Comparison of ENCODE assay signal across 13 cellular contexts in the genomic region with DNA sequence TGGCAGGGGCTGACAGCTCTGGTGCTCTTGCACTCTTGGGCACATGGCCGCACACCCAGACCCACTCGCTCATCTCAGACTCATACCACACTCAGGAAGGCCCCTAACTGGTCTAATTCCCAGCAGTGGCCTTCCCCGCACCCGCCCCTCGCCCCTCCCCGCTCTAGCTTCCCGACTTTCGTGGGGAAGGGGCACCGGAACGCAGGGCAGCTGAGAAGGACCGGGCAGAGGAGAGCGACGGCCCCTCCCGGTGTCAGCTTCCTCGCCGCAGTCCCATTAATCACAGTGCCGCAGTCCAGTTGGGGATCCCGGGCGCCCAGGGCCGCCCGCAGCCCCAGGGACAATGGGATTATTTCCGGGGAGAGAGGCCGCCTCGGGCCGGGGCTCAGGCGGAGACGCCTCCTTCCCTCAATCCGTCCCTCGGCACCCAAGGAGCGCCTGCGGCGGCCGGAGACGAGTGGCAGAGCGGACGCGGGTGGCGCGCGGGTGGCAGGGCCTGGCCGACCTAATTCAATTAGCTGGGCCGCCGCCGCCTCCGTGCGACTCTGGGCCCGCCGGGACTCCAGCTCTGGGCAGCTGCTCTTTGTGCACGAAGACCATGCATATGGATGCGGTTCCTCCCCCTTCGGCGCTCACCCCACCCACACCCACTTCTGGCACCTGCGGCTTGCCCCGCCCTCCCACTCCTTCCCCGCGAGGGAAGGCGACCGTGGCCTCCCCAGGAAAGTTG. TPM values are rescaled to one million over a fixed set of nuclear protein-coding genes. Genes with fewer than 3 reads are reported as not detected.
A peak's percentile ranks its signal among the peaks of the same experiment; 100 is the strongest.
DNase-seq lines count a peak whose midpoint lies in the region; ATAC-seq and TF ChIP-seq lines count a peak whose summit lies in the region.
"Had no signal": no experiment of that assay in that cellular context is flagged by ENCODE, and none has a peak within 500 bp of the region (broad histone marks: within the 10 kb centered on the region; RNA-seq: fewer than 3 reads in every experiment).

No MANE protein-coding gene starts in this region.

- POLR2A ChIA-PET in activated CD4-positive, alpha-beta T cell treated with anti-CD3 and anti-CD28 coated beads, Interleukin-2, amount 10 ng/mL, durations not matched to agents 7 days and 5 days (lab: Charles Lee) = no interaction called here

- H2BK5ac ChIP-seq in mesendoderm (ENCODE audit: low read length) = no peak overlapping the region

- H3K27ac ChIP-seq in VCaP (peak overlapping the region; percentile 64; the same call in 1 of the 2 replicates), stomach (no peak overlapping the region), mesendoderm (ENCODE audit: low read depth, low read length) (no peak overlapping the region)
- H3K27ac ChIP-seq: SJSA1 had no signal

- peaks cover 3% of the 10 kb centered on the region for H3K36me3 Mint-ChIP-seq in activated CD4-positive, alpha-beta T cell treated with anti-CD3 and anti-CD28 coated beads, Interleukin-2, amount 10 ng/mL, durations not matched to agents 24 days and 14 days (ENCODE audit: low read depth)
- H3K36me3 Mint-ChIP-seq in activated CD4-positive, alpha-beta T cell treated with anti-CD3 and anti-CD28 coated beads, Interleukin-2, amount 10 ng/mL, durations not matched to agents 7 days and 5 days (ENCODE audit: low read depth) = no peaks in the 10 kb centered on the region

- H3K4me1 ChIP-seq in stomach (peaks cover 18 to 35% (median 32%) of the 10 kb centered on the region in 4 donors), mesendoderm (ENCODE audit: control insufficient read depth, low read depth, low read length) (no peaks in the 10 kb centered on the region)

- no peaks in the 10 kb centered on the region for H3K9me3 Mint-ChIP-seq in activated CD4-positive, alpha-beta T cell treated with anti-CD3 and anti-CD28 coated beads, Interleukin-2, amount 10 ng/mL, durations not matched to agents 24 days and 14 days
- no peaks in the 10 kb centered on the region for H3K9me3 Mint-ChIP-seq in activated CD4-positive, alpha-beta T cell treated with anti-CD3 and anti-CD28 coated beads, Interleukin-2, amount 10 ng/mL, durations not matched to agents 7 days and 5 days

- CTCF ChIA-PET in activated CD4-positive, alpha-beta T cell treated with anti-CD3 and anti-CD28 coated beads, Interleukin-2, amount 10 ng/mL, durations not matched to agents 7 days and 5 days (lab: Charles Lee) = interaction anchor here (1.9 to 2.5 kb wide), 2 partner anchors 19 to 27 kb away, joined by 7 to 14 read pairs; no protein-coding TSS in a partner anchor

- H3K4me2 ChIP-seq in mesendoderm (ENCODE audit: low read length) = no peak overlapping the region

- H2BK15ac ChIP-seq in mesendoderm (replicated peaks; ENCODE audit: low read depth) = no peak overlapping the region

- no peak for DNase-seq in activated CD4-positive, alpha-beta T cell treated with anti-CD3 and anti-CD28 coated beads, Interleukin-2, amount 10 ng/mL, durations not matched to agents 24 days and 14 days
- DNase-seq in activated CD4-positive, alpha-beta T cell treated with anti-CD3 and anti-CD28 coated beads, Interleukin-2, amount 10 ng/mL, durations not matched to agents 7 days and 5 days = no peak
- DNase-seq in iPS-NIHi11 (ENCODE audit: low spot score) = peak; percentile 56
- DNase-seq in stomach = peak; percentile 35
- no peak for DNase-seq in 8988T
- no peak for DNase-seq in mesendoderm
- DNase-seq: C1 segment of cervical spinal cord, erythroblast, midbrain had no signal

- WGBS in stomach, 5 donors = 1 to 4% (median 2%) methylated on average over 18 to 58 of the region's 58 CpGs
- no CpG with 5 or more reads among the region's 58 CpGs for WGBS in mesendoderm (ENCODE audit: extremely low coverage, insufficient coverage, low lambda C conversion rate)

- no peak for TF ChIP-seq POLR2A in stomach (IDR thresholded peaks at IDR 0.05)

- H3K79me2 ChIP-seq in mesendoderm (ENCODE audit: control insufficient read depth, insufficient read depth, low read length) = no peaks in the 10 kb centered on the region

- no peaks in the 10 kb centered on the region for H3K79me1 ChIP-seq in mesendoderm (ENCODE audit: low read length)

- TF ChIP-seq CTCF in VCaP (conservative IDR thresholded peaks at IDR 0.05) = no peak
- TF ChIP-seq CTCF in stomach (IDR thresholded peaks at IDR 0.05) = no peak

- no peak overlapping the region for H4K5ac ChIP-seq in mesendoderm (ENCODE audit: low read length)

- no peak overlapping the region for H3K27ac Mint-ChIP-seq in activated CD4-positive, alpha-beta T cell treated with anti-CD3 and anti-CD28 coated beads, Interleukin-2, amount 10 ng/mL, durations not matched to agents 24 days and 14 days
- H3K27ac Mint-ChIP-seq in activated CD4-positive, alpha-beta T cell treated with anti-CD3 and anti-CD28 coated beads, Interleukin-2, amount 10 ng/mL, durations not matched to agents 7 days and 5 days = no peak overlapping the region

- no peak for ATAC-seq in GM18870 (IDR thresholded peaks at IDR 0.05; ENCODE audit: unreplicated experiment)

- H3K18ac ChIP-seq in mesendoderm (ENCODE audit: low read length) = no peak overlapping the region

- no peak overlapping the region for H2BK120ac ChIP-seq in mesendoderm (ENCODE audit: low read depth, low read length)

- H3K4ac ChIP-seq in mesendoderm (ENCODE audit: low read depth, low read length) = no peak overlapping the region

- H3K27me3 Mint-ChIP-seq in activated CD4-positive, alpha-beta T cell treated with anti-CD3 and anti-CD28 coated beads, Interleukin-2, amount 10 ng/mL, durations not matched to agents 24 days and 14 days = peaks cover 79% of the 10 kb centered on the region
- peaks cover 85% of the 10 kb centered on the region for H3K27me3 Mint-ChIP-seq in activated CD4-positive, alpha-beta T cell treated with anti-CD3 and anti-CD28 coated beads, Interleukin-2, amount 10 ng/mL, durations not matched to agents 7 days and 5 days

- H3K23ac ChIP-seq in mesendoderm (ENCODE audit: low read length) = no peak overlapping the region

- H3K9me3 ChIP-seq in stomach = no peaks in the 10 kb centered on the region

- no peaks in the 10 kb centered on the region for H3K36me3 ChIP-seq in stomach
- no peaks in the 10 kb centered on the region for H3K36me3 ChIP-seq in mesendoderm (ENCODE audit: control insufficient read depth, insufficient read depth, low read length)
- H3K36me3 ChIP-seq: SJSA1 had no signal

- peak overlapping the region; percentile 20 for H3K4me3 Mint-ChIP-seq in activated CD4-positive, alpha-beta T cell treated with anti-CD3 and anti-CD28 coated beads, Interleukin-2, amount 10 ng/mL, durations not matched to agents 24 days and 14 days
- H3K4me3 Mint-ChIP-seq in activated CD4-positive, alpha-beta T cell treated with anti-CD3 and anti-CD28 coated beads, Interleukin-2, amount 10 ng/mL, durations not matched to agents 7 days and 5 days = no peak overlapping the region

- H2AK5ac ChIP-seq in mesendoderm (ENCODE audit: low read length) = no peak overlapping the region

- H3K9ac ChIP-seq in mesendoderm (ENCODE audit: low read length) = no peak overlapping the region

- H3K27me3 ChIP-seq in stomach = peaks cover 17 to 100% (median 72%) of the 10 kb centered on the region in 3 donors
- H3K27me3 ChIP-seq in mesendoderm (ENCODE audit: insufficient read depth, low read length, poor library complexity) = peaks cover 87% of the 10 kb centered on the region

- H3K4me1 Mint-ChIP-seq in activated CD4-positive, alpha-beta T cell treated with anti-CD3 and anti-CD28 coated beads, Interleukin-2, amount 10 ng/mL, durations not matched to agents 24 days and 14 days = peaks cover 18% of the 10 kb centered on the region
- peaks cover 25% of the 10 kb centered on the region for H3K4me1 Mint-ChIP-seq in activated CD4-positive, alpha-beta T cell treated with anti-CD3 and anti-CD28 coated beads, Interleukin-2, amount 10 ng/mL, durations not matched to agents 7 days and 5 days

- no peak overlapping the region for H3K56ac ChIP-seq in mesendoderm (ENCODE audit: low read length)

- intact Hi-C loops in activated CD4-positive, alpha-beta T cell treated with anti-CD3 and anti-CD28 coated beads, Interleukin-2, amount 10 ng/mL, durations not matched to agents 24 days and 14 days (cut with micrococcal nuclease) = no loop called here
- intact Hi-C loops in stomach (cut with DNase I; ENCODE audit: low total_unique reads) = no loop called here

- H4K8ac ChIP-seq in mesendoderm (ENCODE audit: low read depth, low read length) = no peak overlapping the region

- peak overlapping the region; percentile 26 to 51 (median 30) for H3K4me3 ChIP-seq in stomach
- H3K4me3 ChIP-seq in mesendoderm (ENCODE audit: low read length) = no peak overlapping the region
- H3K4me3 ChIP-seq: SJSA1 had no signal

- no peak for TF ChIP-seq EP300 in stomach (IDR thresholded peaks at IDR 0.05)

RNA-seq across cellular contexts. Expression of a gene that starts 7.8 kb away (rescaled TPM):
- total RNA-seq in activated CD4-positive, alpha-beta T cell treated with anti-CD3 and anti-CD28 coated beads, Interleukin-2, amount 10 ng/mL, durations not matched to agents 24 days and 14 days = not detected in 2 replicates
- total RNA-seq in activated CD4-positive, alpha-beta T cell treated with anti-CD3 and anti-CD28 coated beads, Interleukin-2, amount 10 ng/mL, durations not matched to agents 7 days and 5 days = not detected
- 1 to 10 TPM in 1 of 5 donors, under 1 TPM in 1, not detected in 3; 0.58 to 7.0 TPM for total RNA-seq in stomach
- not detected for polyA plus RNA-seq in stomach
- polyA plus RNA-seq in mesendoderm (2013, experiment 1 of 2) = 0.06 TPM
- not detected for polyA plus RNA-seq in mesendoderm (2013, experiment 2 of 2)
- total RNA-seq: M059J, SJSA1 had no signal

Comparison
In these comparisons a context has a peak if more than half of its experiments do, and no peak if none do; other contexts are left out.
1. DNase-seq: peak in iPS-NIHi11 (single experiment) and stomach (single experiment); none in activated CD4-positive, alpha-beta T cell treated with anti-CD3 and anti-CD28 coated beads, Interleukin-2, amount 10 ng/mL, durations not matched to agents 24 days and 14 days (single experiment), activated CD4-positive, alpha-beta T cell treated with anti-CD3 and anti-CD28 coated beads, Interleukin-2, amount 10 ng/mL, durations not matched to agents 7 days and 5 days (single experiment), 8988T (single experiment) and mesendoderm (single experiment).